Comparison of ENCODE assay signal across 8 cellular contexts in the genomic region with DNA sequence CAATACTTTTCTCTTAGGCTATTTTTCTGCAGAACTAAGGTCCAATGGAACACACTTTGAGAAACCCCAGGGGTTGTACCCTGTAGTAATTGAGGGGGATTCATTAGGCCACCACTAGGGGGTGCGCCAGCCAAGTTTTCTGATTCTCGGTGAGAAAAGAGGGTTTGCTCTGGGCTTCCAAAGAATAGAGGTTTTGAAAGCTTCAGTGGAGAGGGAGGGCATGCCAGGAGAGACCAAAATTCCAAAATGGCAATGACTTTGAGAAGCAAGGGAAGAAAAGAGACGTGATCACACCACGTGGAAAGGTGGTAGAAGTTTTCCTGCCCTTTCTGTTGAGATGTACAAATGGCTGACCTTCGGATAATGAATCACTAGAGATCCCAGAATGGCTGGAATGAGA.
DNase-seq lines count a peak whose midpoint lies in the region; ATAC-seq and TF ChIP-seq lines count a peak whose summit lies in the region.

No MANE protein-coding gene starts in this region.

- H3K36me3 ChIP-seq in RWPE2 (ENCODE audit: low read depth), result no peaks in the 10 kb centered on the region
- no peaks in the 10 kb centered on the region for H3K36me3 ChIP-seq in smooth muscle cell (ENCODE audit: low read depth)

- intact Hi-C loops in left ventricle myocardium superior (cut with micrococcal nuclease), result loop anchor here (5.0 kb wide), 1 partner anchor 748 kb away; no protein-coding TSS in a partner anchor

- no peak overlapping the region for H3K4me3 ChIP-seq in RWPE2 (ENCODE audit: severe bottlenecking)
- H3K4me3 ChIP-seq in smooth muscle cell, result no peak overlapping the region

- H3K4me1 ChIP-seq in RWPE2 (ENCODE audit: insufficient read depth, poor library complexity, severe bottlenecking), result no peaks in the 10 kb centered on the region
- peaks cover 8% of the 10 kb centered on the region for H3K4me1 ChIP-seq in smooth muscle cell (ENCODE audit: low read depth)

- H3K9me3 Mint-ChIP-seq in activated naive CD4-positive, alpha-beta T cell treated with anti-CD3 and anti-CD28 coated beads, Interleukin-2, amount 50 U/mL, for 72 hours, result no peaks in the 10 kb centered on the region

- ATAC-seq in GM21737 (IDR thresholded peaks at IDR 0.05; ENCODE audit: unreplicated experiment), result peak; percentile 67
- no peak for ATAC-seq in RWPE2 (ENCODE audit: low read depth)
- ATAC-seq in activated naive CD4-positive, alpha-beta T cell treated with anti-CD3 and anti-CD28 coated beads, Interleukin-2, amount 50 U/mL, for 72 hours, result peak; percentile 39 to 58
- ATAC-seq in left ventricle myocardium superior, result peak; percentile 79

- H3K27me3 ChIP-seq in RWPE2 (ENCODE audit: insufficient read depth, poor library complexity, severe bottlenecking), result no peaks in the 10 kb centered on the region
- no peaks in the 10 kb centered on the region for H3K27me3 ChIP-seq in smooth muscle cell (ENCODE audit: low read depth)

- 23% methylated on average over 5 of the region's 5 CpGs for WGBS in smooth muscle cell (ENCODE audit: low lambda C conversion rate)

- H2AFZ ChIP-seq in smooth muscle cell (ENCODE audit: low read depth), result no peak overlapping the region

- no peaks in the 10 kb centered on the region for H3F3A ChIP-seq in smooth muscle cell (ENCODE audit: low read depth)

- H3K9ac ChIP-seq in smooth muscle cell (ENCODE audit: low read depth), result no peak overlapping the region

- H3K36me3 Mint-ChIP-seq in activated naive CD4-positive, alpha-beta T cell treated with anti-CD3 and anti-CD28 coated beads, Interleukin-2, amount 50 U/mL, for 72 hours, result no peaks in the 10 kb centered on the region

- no peak overlapping the region for H3K27ac ChIP-seq in RWPE2 (ENCODE audit: poor library complexity, severe bottlenecking)
- no peak overlapping the region for H3K27ac ChIP-seq in smooth muscle cell (ENCODE audit: low read depth)

- TF ChIP-seq CTCF in RWPE2 (IDR thresholded peaks at IDR 0.05; ENCODE audit: poor library complexity, severe bottlenecking), result peak; percentile 62
- peak; percentile 98 for TF ChIP-seq CTCF in smooth muscle cell (IDR thresholded peaks at IDR 0.05; ENCODE audit: borderline replicate concordance, insufficient read depth, poor library complexity, severe bottlenecking)

- H3K9me3 ChIP-seq in RWPE2 (ENCODE audit: severe bottlenecking) (no peaks in the 10 kb centered on the region), smooth muscle cell (replicated peaks; ENCODE audit: low read depth) (no peaks in the 10 kb centered on the region)

- DNase-seq in GM03348 (ENCODE audit: low spot score) (peak; percentile 82), LHCN-M2 (ENCODE audit: low read depth) (peak; percentile 42), RWPE2 (ENCODE audit: low spot score) (no peak), left ventricle myocardium superior (peak; percentile 67), smooth muscle cell (lab: John Stamatoyannopoulos, UW; ENCODE audit: unreplicated experiment) (peak; percentile 15), cortex of kidney (lab: John Stamatoyannopoulos, UW) (no peak)
- peak in 1 of 2 donors; percentile 74 for DNase-seq in activated naive CD4-positive, alpha-beta T cell treated with anti-CD3 and anti-CD28 coated beads, Interleukin-2, amount 50 U/mL, for 72 hours (ENCODE audit: low spot score in 2 of 2)

- H4K20me1 ChIP-seq in smooth muscle cell (ENCODE audit: low read depth), result no peaks in the 10 kb centered on the region

- no peak overlapping the region for H3K4me2 ChIP-seq in smooth muscle cell

- no peaks in the 10 kb centered on the region for H3K79me2 ChIP-seq in smooth muscle cell (ENCODE audit: low read depth)

- no peak overlapping the region for H3K27ac Mint-ChIP-seq in activated naive CD4-positive, alpha-beta T cell treated with anti-CD3 and anti-CD28 coated beads, Interleukin-2, amount 50 U/mL, for 72 hours

Comparison
In these comparisons a context has a peak if more than half of its experiments do, and no peak if none do; other contexts are left out.
1. DNase-seq: peak in GM03348 (single experiment), LHCN-M2 (single experiment), left ventricle myocardium superior (single experiment) and smooth muscle cell (single experiment); none in RWPE2 (single experiment) and cortex of kidney (single experiment).